In genomic region chr3:191328383-191328962, GRCh38 we compare ENCODE assay signal across 2 cellular contexts.
TF ChIP-seq lines count a peak whose summit lies in the region.

No MANE protein-coding gene starts in this region.

TF ChIP-seq in GM12878, 131 proteins besides CTCF, POLR2A, EP300 and RAD21:
- no peak for TF ChIP-seq TBL1XR1 (IDR thresholded peaks at IDR 0.05; ENCODE audit: low read depth, low read length)
- TF ChIP-seq HDAC6 (IDR thresholded peaks at IDR 0.05; ENCODE audit: unreplicated experiment) = no peak
- no peak for TF ChIP-seq RELA (IDR thresholded peaks at IDR 0.05; ENCODE audit: borderline replicate concordance, partially characterized antibody)
- no peak for TF ChIP-seq NRF1 (conservative IDR thresholded peaks at IDR 0.05; ENCODE audit: low read depth, low read length)
- TF ChIP-seq PAX8 (IDR thresholded peaks at IDR 0.05) = no peak
- TF ChIP-seq, protein P1, sequence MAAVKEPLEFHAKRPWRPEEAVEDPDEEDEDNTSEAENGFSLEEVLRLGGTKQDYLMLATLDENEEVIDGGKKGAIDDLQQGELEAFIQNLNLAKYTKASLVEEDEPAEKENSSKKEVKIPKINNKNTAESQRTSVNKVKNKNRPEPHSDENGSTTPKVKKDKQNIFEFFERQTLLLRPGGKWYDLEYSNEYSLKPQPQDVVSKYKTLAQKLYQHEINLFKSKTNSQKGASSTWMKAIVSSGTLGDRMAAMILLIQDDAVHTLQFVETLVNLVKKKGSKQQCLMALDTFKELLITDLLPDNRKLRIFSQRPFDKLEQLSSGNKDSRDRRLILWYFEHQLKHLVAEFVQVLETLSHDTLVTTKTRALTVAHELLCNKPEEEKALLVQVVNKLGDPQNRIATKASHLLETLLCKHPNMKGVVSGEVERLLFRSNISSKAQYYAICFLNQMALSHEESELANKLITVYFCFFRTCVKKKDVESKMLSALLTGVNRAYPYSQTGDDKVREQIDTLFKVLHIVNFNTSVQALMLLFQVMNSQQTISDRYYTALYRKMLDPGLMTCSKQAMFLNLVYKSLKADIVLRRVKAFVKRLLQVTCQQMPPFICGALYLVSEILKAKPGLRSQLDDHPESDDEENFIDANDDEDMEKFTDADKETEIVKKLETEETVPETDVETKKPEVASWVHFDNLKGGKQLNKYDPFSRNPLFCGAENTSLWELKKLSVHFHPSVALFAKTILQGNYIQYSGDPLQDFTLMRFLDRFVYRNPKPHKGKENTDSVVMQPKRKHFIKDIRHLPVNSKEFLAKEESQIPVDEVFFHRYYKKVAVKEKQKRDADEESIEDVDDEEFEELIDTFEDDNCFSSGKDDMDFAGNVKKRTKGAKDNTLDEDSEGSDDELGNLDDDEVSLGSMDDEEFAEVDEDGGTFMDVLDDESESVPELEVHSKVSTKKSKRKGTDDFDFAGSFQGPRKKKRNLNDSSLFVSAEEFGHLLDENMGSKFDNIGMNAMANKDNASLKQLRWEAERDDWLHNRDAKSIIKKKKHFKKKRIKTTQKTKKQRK (IDR thresholded peaks at IDR 0.05; ENCODE audit: low read depth, low read length) = no peak
- peak; percentile 31; the same call in 1 of the 2 replicates for TF ChIP-seq MTA2 (IDR thresholded peaks at IDR 0.05; ENCODE audit: low read depth)
- no peak for TF ChIP-seq FOS (IDR thresholded peaks at IDR 0.05; ENCODE audit: borderline replicate concordance, extremely low read depth, insufficient read length)
- TF ChIP-seq MXI1 (IDR thresholded peaks at IDR 0.05; ENCODE audit: low read depth, low read length) = 0 out of 2 replicates have a peak, but pooled peaks have one; percentile 9
- no peak for TF ChIP-seq SMC3 (IDR thresholded peaks at IDR 0.05; ENCODE audit: borderline replicate concordance, low read length)
- no peak for TF ChIP-seq SIN3A (IDR thresholded peaks at IDR 0.05; ENCODE audit: low read depth, low read length)
- TF ChIP-seq, protein P2, sequence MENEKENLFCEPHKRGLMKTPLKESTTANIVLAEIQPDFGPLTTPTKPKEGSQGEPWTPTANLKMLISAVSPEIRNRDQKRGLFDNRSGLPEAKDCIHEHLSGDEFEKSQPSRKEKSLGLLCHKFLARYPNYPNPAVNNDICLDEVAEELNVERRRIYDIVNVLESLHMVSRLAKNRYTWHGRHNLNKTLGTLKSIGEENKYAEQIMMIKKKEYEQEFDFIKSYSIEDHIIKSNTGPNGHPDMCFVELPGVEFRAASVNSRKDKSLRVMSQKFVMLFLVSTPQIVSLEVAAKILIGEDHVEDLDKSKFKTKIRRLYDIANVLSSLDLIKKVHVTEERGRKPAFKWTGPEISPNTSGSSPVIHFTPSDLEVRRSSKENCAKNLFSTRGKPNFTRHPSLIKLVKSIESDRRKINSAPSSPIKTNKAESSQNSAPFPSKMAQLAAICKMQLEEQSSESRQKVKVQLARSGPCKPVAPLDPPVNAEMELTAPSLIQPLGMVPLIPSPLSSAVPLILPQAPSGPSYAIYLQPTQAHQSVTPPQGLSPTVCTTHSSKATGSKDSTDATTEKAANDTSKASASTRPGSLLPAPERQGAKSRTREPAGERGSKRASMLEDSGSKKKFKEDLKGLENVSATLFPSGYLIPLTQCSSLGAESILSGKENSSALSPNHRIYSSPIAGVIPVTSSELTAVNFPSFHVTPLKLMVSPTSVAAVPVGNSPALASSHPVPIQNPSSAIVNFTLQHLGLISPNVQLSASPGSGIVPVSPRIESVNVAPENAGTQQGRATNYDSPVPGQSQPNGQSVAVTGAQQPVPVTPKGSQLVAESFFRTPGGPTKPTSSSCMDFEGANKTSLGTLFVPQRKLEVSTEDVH (IDR thresholded peaks at IDR 0.05; ENCODE audit: low read depth, partially characterized antibody) = no peak
- TF ChIP-seq IRF4 (IDR thresholded peaks at IDR 0.05; ENCODE audit: low read depth, low read length) = no peak
- TF ChIP-seq PAX5 (IDR thresholded peaks at IDR 0.05; ENCODE audit: borderline replicate concordance, low read depth, low read length) = no peak
- no peak for TF ChIP-seq ASH2L (IDR thresholded peaks at IDR 0.05; ENCODE audit: borderline replicate concordance, low read depth)
- no peak for TF ChIP-seq BACH1 (IDR thresholded peaks at IDR 0.05; ENCODE audit: borderline replicate concordance)
- peak; percentile 51 for TF ChIP-seq ZNF24 (IDR thresholded peaks at IDR 0.05)

TF ChIP-seq in HepG2, 621 proteins besides CTCF, POLR2A, EP300 and RAD21:
- TF ChIP-seq RAD51 (IDR thresholded peaks at IDR 0.05; ENCODE audit: borderline replicate concordance) (no peak), ZNF24 (IDR thresholded peaks at IDR 0.05) (0 out of 2 replicates have a peak, but pooled peaks have one; percentile 29)
